16 cellular contexts compared by ENCODE assay signal in the genomic region with DNA sequence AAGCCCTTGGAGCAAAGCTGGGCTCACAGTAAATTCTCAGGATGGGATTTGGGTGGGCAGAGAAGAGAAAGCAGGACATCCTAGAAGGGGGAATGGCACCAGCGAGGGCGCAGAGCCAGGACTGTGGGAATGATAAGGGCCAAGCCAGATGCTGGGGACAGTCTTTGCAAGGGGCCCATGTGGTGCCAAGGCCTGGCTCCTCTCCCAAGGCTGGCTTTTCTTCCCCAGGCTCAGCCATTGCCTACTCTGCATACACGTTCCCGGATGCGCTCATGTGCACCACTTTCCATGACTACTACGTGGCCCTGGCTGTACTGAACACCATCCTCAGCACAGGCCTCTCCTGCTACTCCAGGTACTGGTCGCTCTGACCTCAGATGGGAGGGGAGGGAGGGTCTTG. TPM values are rescaled to one million over a fixed set of nuclear protein-coding genes. Genes with fewer than 3 reads are reported as not detected.
"Had no signal": no experiment of that assay in that cellular context is flagged by ENCODE, and none has a peak within 500 bp of the region (broad histone marks: within the 10 kb centered on the region; RNA-seq: fewer than 3 reads in every experiment).

No MANE protein-coding gene starts in this region.

- H3K9me3 ChIP-seq: psoas muscle, sigmoid colon, upper lobe of left lung, vagina had no signal

- H3K4me3 ChIP-seq: hepatocyte, psoas muscle, sigmoid colon, skin epidermis, upper lobe of left lung, vagina had no signal

- H3K36me3 ChIP-seq: sigmoid colon, upper lobe of left lung, vagina had no signal

- DNase-seq: dermis blood vessel endothelial cell; foreskin melanocyte; head of caudate nucleus; kidney; left cardiac atrium; mammary epithelial cell; naive thymus-derived CD4-positive, alpha-beta T cell; nephron progenitor cell; psoas muscle; retina; sigmoid colon; stimulated activated naive CD4-positive, alpha-beta T cell treated with Interleukin-2 at 50 U/mL for 16 hours; upper lobe of left lung had no signal

- H3K4me3 Mint-ChIP-seq: naive thymus-derived CD4-positive, alpha-beta T cell; nephron progenitor cell had no signal

- H3K27ac ChIP-seq: hepatocyte, psoas muscle, sigmoid colon, skin epidermis, upper lobe of left lung, vagina had no signal

- H3K36me3 Mint-ChIP-seq: naive thymus-derived CD4-positive, alpha-beta T cell had no signal

- ATAC-seq: left cardiac atrium; naive thymus-derived CD4-positive, alpha-beta T cell; psoas muscle had no signal

- H3K27ac Mint-ChIP-seq: nephron progenitor cell had no signal

- H3K9me3 Mint-ChIP-seq: naive thymus-derived CD4-positive, alpha-beta T cell; nephron progenitor cell had no signal

- H3K27me3 ChIP-seq: hepatocyte, sigmoid colon, upper lobe of left lung, vagina had no signal

RNA-seq across cellular contexts. Expression of gene KIF23, which starts 24.7 kb away (rescaled TPM):
- polyA plus RNA-seq: naive thymus-derived CD4-positive, alpha-beta T cell had no signal
